1 cellular context compared by ENCODE assay signal in the genomic region with DNA sequence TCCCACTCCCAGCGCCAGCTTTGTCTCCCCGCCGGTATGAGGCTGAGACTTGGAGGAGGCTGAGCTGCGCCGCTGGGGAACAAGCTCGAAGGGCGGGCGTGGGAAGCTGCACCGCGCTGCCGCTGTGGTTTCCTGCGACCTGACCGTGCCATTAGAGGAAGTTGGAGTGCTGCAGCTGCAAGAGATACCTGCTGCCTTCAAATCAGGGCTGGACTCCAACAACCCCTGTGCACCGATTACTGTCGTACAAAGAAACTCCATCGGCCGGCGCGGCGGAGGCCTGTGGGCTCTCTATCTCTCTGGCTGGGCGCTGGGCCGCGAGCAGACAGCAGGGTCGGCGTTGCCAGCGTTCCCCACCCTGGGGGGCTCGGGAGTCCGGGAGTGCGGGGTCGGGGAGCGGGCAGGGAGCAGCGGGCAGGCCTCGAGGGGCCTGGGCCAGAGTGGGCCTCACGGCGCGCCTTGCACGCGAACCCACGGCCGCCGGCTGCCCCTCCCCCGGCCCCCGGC.
TF ChIP-seq lines count a peak whose summit lies in the region.

No MANE protein-coding gene starts in this region.

TF ChIP-seq in K562, 482 proteins besides CTCF, POLR2A, EP300 and RAD21 (continued from another document and continues in another):
- TF ChIP-seq ZNF609 (CRISPR knock-in tag; IDR thresholded peaks at IDR 0.05; ENCODE audit: borderline replicate concordance), result no peak
- TF ChIP-seq ZNF124 (CRISPR knock-in tag; IDR thresholded peaks at IDR 0.05), result no peak
- TF ChIP-seq XRCC3 (IDR thresholded peaks at IDR 0.05), result no peak
- TF ChIP-seq TFE3 (CRISPR knock-in tag; IDR thresholded peaks at IDR 0.05), result no peak
- TF ChIP-seq TSHZ1 (CRISPR knock-in tag; IDR thresholded peaks at IDR 0.05), result no peak
- TF ChIP-seq UBTF (IDR thresholded peaks at IDR 0.05; ENCODE audit: borderline replicate concordance in 1 of 2, low read depth in 2 of 2, low read length in 2 of 2), result no peak
- no peak for TF ChIP-seq FOXJ2 (tag; IDR thresholded peaks at IDR 0.05)
- TF ChIP-seq, protein P1, sequence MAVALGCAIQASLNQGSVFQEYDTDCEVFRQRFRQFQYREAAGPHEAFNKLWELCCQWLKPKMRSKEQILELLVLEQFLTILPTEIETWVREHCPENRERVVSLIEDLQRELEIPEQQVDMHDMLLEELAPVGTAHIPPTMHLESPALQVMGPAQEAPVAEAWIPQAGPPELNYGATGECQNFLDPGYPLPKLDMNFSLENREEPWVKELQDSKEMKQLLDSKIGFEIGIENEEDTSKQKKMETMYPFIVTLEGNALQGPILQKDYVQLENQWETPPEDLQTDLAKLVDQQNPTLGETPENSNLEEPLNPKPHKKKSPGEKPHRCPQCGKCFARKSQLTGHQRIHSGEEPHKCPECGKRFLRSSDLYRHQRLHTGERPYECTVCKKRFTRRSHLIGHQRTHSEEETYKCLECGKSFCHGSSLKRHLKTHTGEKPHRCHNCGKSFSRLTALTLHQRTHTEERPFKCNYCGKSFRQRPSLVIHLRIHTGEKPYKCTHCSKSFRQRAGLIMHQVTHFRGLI (CRISPR knock-in tag; IDR thresholded peaks at IDR 0.05), result no peak
- peak; percentile 5; the same call in 1 of the 2 replicates for TF ChIP-seq ZNF75A (CRISPR knock-in tag; IDR thresholded peaks at IDR 0.05)
- no peak for TF ChIP-seq SNRNP70 (optimal IDR thresholded peaks at IDR 0.05; ENCODE audit: low read depth, low read length)
- TF ChIP-seq FUS (optimal IDR thresholded peaks at IDR 0.05; ENCODE audit: low read depth, low read length), result no peak
- TF ChIP-seq ELF4 (CRISPR knock-in tag; IDR thresholded peaks at IDR 0.05), result no peak
- no peak for TF ChIP-seq ARNT (IDR thresholded peaks at IDR 0.05)
- no peak for TF ChIP-seq THAP7 (CRISPR knock-in tag; IDR thresholded peaks at IDR 0.05)
- no peak for TF ChIP-seq E2F5 (CRISPR knock-in tag; IDR thresholded peaks at IDR 0.05)
- no peak for TF ChIP-seq SMARCA5 (IDR thresholded peaks at IDR 0.05)
- TF ChIP-seq, protein P2, sequence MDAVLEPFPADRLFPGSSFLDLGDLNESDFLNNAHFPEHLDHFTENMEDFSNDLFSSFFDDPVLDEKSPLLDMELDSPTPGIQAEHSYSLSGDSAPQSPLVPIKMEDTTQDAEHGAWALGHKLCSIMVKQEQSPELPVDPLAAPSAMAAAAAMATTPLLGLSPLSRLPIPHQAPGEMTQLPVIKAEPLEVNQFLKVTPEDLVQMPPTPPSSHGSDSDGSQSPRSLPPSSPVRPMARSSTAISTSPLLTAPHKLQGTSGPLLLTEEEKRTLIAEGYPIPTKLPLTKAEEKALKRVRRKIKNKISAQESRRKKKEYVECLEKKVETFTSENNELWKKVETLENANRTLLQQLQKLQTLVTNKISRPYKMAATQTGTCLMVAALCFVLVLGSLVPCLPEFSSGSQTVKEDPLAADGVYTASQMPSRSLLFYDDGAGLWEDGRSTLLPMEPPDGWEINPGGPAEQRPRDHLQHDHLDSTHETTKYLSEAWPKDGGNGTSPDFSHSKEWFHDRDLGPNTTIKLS (IDR thresholded peaks at IDR 0.05; ENCODE audit: borderline replicate concordance, low read depth), result no peak
- TF ChIP-seq RBFOX2 (IDR thresholded peaks at IDR 0.05; ENCODE audit: low read depth, low read length), result no peak
- TF ChIP-seq MTA3 (IDR thresholded peaks at IDR 0.05; ENCODE audit: borderline replicate concordance), result no peak; the same call in 1 of the 2 replicates
- TF ChIP-seq, protein P3, sequence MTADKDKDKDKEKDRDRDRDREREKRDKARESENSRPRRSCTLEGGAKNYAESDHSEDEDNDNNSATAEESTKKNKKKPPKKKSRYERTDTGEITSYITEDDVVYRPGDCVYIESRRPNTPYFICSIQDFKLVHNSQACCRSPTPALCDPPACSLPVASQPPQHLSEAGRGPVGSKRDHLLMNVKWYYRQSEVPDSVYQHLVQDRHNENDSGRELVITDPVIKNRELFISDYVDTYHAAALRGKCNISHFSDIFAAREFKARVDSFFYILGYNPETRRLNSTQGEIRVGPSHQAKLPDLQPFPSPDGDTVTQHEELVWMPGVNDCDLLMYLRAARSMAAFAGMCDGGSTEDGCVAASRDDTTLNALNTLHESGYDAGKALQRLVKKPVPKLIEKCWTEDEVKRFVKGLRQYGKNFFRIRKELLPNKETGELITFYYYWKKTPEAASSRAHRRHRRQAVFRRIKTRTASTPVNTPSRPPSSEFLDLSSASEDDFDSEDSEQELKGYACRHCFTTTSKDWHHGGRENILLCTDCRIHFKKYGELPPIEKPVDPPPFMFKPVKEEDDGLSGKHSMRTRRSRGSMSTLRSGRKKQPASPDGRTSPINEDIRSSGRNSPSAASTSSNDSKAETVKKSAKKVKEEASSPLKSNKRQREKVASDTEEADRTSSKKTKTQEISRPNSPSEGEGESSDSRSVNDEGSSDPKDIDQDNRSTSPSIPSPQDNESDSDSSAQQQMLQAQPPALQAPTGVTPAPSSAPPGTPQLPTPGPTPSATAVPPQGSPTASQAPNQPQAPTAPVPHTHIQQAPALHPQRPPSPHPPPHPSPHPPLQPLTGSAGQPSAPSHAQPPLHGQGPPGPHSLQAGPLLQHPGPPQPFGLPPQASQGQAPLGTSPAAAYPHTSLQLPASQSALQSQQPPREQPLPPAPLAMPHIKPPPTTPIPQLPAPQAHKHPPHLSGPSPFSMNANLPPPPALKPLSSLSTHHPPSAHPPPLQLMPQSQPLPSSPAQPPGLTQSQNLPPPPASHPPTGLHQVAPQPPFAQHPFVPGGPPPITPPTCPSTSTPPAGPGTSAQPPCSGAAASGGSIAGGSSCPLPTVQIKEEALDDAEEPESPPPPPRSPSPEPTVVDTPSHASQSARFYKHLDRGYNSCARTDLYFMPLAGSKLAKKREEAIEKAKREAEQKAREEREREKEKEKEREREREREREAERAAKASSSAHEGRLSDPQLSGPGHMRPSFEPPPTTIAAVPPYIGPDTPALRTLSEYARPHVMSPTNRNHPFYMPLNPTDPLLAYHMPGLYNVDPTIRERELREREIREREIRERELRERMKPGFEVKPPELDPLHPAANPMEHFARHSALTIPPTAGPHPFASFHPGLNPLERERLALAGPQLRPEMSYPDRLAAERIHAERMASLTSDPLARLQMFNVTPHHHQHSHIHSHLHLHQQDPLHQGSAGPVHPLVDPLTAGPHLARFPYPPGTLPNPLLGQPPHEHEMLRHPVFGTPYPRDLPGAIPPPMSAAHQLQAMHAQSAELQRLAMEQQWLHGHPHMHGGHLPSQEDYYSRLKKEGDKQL (CRISPR knock-in tag; IDR thresholded peaks at IDR 0.05; ENCODE audit: borderline replicate concordance), result no peak
- no peak for TF ChIP-seq KAT2B (IDR thresholded peaks at IDR 0.05; ENCODE audit: low read depth, low read length)
- TF ChIP-seq TEAD4 (IDR thresholded peaks at IDR 0.05; ENCODE audit: low read length), result no peak
- no peak for TF ChIP-seq TEAD4 (CRISPR knock-in tag; IDR thresholded peaks at IDR 0.05; ENCODE audit: borderline replicate concordance)
- TF ChIP-seq PYGO2 (tag; IDR thresholded peaks at IDR 0.05), result no peak
- TF ChIP-seq CREM (IDR thresholded peaks at IDR 0.05; ENCODE audit: low read depth), result peak; percentile 51
- no peak for TF ChIP-seq SIX5 (IDR thresholded peaks at IDR 0.05; ENCODE audit: borderline replicate concordance in 1 of 2, insufficient read depth in 1 of 2, low read depth in 1 of 2, low read length in 2 of 2)
